Comparison of ENCODE assay signal across 15 cellular contexts in genomic region chr3:127050733-127051132, GRCh38.
A peak's percentile ranks its signal among the peaks of the same experiment; 100 is the strongest.
DNase-seq lines count a peak whose midpoint lies in the region; ATAC-seq, FAIRE-seq and TF ChIP-seq lines count a peak whose summit lies in the region.
"Had no signal": no experiment of that assay in that cellular context is flagged by ENCODE, and none has a peak within 500 bp of the region (broad histone marks: within the 10 kb centered on the region; RNA-seq: fewer than 3 reads in every experiment).

No MANE protein-coding gene starts in this region.

- intact Hi-C loops in left cardiac atrium (cut with DNase I): no loop called here
- intact Hi-C loops in kidney (cut with DNase I): no loop called here
- intact Hi-C loops in upper lobe of right lung (cut with DNase I): no loop called here

- ATAC-seq in left cardiac atrium: no peak
- ATAC-seq in upper lobe of right lung: peak; percentile 16
- ATAC-seq in GM18505 (IDR thresholded peaks at IDR 0.05; ENCODE audit: unreplicated experiment): no peak
- ATAC-seq: CD8-positive, alpha-beta T cell; GM23338 had no signal

- H3K27ac ChIP-seq in right atrium auricular region (no peak overlapping the region), kidney (ENCODE audit: low read depth in 2 of 2, low read length in 2 of 2) (no peak overlapping the region), upper lobe of right lung (no peak overlapping the region)
- H3K27ac ChIP-seq: SJSA1 had no signal

- H3K9me3 ChIP-seq in right atrium auricular region (no peaks in the 10 kb centered on the region), kidney (ENCODE audit: control insufficient read depth in 1 of 2, low read length in 2 of 2) (no peaks in the 10 kb centered on the region), upper lobe of right lung (no peaks in the 10 kb centered on the region)
- H3K9me3 ChIP-seq: SJSA1 had no signal

- no peak for FAIRE-seq in kidney (lab: Jason Lieb, UNC)
- FAIRE-seq: D721Med, HTR-8/SVneo had no signal

- TF ChIP-seq CTCF in right atrium auricular region (IDR thresholded peaks at IDR 0.05) (no peak), kidney (IDR thresholded peaks at IDR 0.05; ENCODE audit: borderline replicate concordance, extremely low read depth, insufficient read depth) (no peak), upper lobe of right lung (IDR thresholded peaks at IDR 0.05) (no peak)

- no peaks in the 10 kb centered on the region for H3K36me3 ChIP-seq in right atrium auricular region
- no peaks in the 10 kb centered on the region for H3K36me3 ChIP-seq in kidney (ENCODE audit: control insufficient read depth in 1 of 2, insufficient read depth in 2 of 2, low read length in 2 of 2)
- no peaks in the 10 kb centered on the region for H3K36me3 ChIP-seq in upper lobe of right lung
- H3K36me3 ChIP-seq: SJSA1 had no signal

- H3K4me1 ChIP-seq in right atrium auricular region (no peaks in the 10 kb centered on the region), kidney (ENCODE audit: control insufficient read depth in 1 of 2, insufficient read depth in 1 of 2, low read depth in 1 of 2, low read length in 2 of 2) (peaks cover 0 to under 1% of the 10 kb centered on the region in 2 donors), upper lobe of right lung (peaks cover 8% of the 10 kb centered on the region)
- H3K4me1 ChIP-seq: SJSA1 had no signal

- H3K27me3 ChIP-seq in right atrium auricular region: no peaks in the 10 kb centered on the region
- no peaks in the 10 kb centered on the region for H3K27me3 ChIP-seq in upper lobe of right lung

- H3K9ac ChIP-seq in kidney (ENCODE audit: low read length in 2 of 2): no peak overlapping the region

- no peak overlapping the region for H3K4me3 ChIP-seq in right atrium auricular region
- no peak overlapping the region for H3K4me3 ChIP-seq in kidney (ENCODE audit: low read length in 2 of 2)
- H3K4me3 ChIP-seq in upper lobe of right lung: no peak overlapping the region
- H3K4me3 ChIP-seq: GM23338, SJSA1 had no signal

- DNase-seq in left cardiac atrium: peak; percentile 2
- no peak for DNase-seq in right atrium auricular region (ENCODE audit: low spot score)
- DNase-seq in NCI-H524 (lab: John Stamatoyannopoulos, UW): peak; percentile 34 to 77
- peak; percentile 59 for DNase-seq in kidney
- peak; percentile 47 for DNase-seq in upper lobe of right lung
- DNase-seq in stimulated activated CD4-positive, alpha-beta T cell treated with anti-CD3 and anti-CD28 coated beads, Interleukin-4, amount 100 ng/mL, for 4 hours: no peak
- DNase-seq: CD8-positive, alpha-beta T cell; MV-4-11; NCI-H1694; NCI-H2107 had no signal

- TF ChIP-seq POLR2A in GM18505 (IDR thresholded peaks at IDR 0.05; ENCODE audit: borderline replicate concordance, extremely low read depth, insufficient read depth, insufficient read length): no peak

Comparison
In these comparisons a context has a peak if more than half of its experiments do, and no peak if none do; other contexts are left out.
1. DNase-seq: peak in left cardiac atrium (single experiment), NCI-H524 (2 of 2), kidney (single experiment) and upper lobe of right lung (single experiment); none in right atrium auricular region (single experiment) and stimulated activated CD4-positive, alpha-beta T cell treated with anti-CD3 and anti-CD28 coated beads, Interleukin-4, amount 100 ng/mL, for 4 hours (0 of 2).